In genomic region chr10:43703286-43703685, GRCh38 we compare ENCODE assay signal across 18 cellular contexts. TPM values are rescaled to one million over a fixed set of nuclear protein-coding genes. Genes with fewer than 3 reads are reported as not detected.
DNase-seq lines count a peak whose midpoint lies in the region; ATAC-seq and TF ChIP-seq lines count a peak whose summit lies in the region.
"Had no signal": no experiment of that assay in that cellular context is flagged by ENCODE, and none has a peak within 500 bp of the region (broad histone marks: within the 10 kb centered on the region; RNA-seq: fewer than 3 reads in every experiment).

No MANE protein-coding gene starts in this region.

- H3K18ac ChIP-seq in H9 (ENCODE audit: insufficient read length, low read depth, low read length), result no peak overlapping the region

- TF ChIP-seq CTCF in heart right ventricle (IDR thresholded peaks at IDR 0.05) (no peak), H9 (conservative IDR thresholded peaks at IDR 0.05) (no peak), upper lobe of right lung (IDR thresholded peaks at IDR 0.05) (no peak), type B pancreatic cell (conservative IDR thresholded peaks at IDR 0.05) (no peak)

- H3K36me3 Mint-ChIP-seq in H9 (ENCODE audit: insufficient read depth in 1 of 3, low read depth in 3 of 3) (no peaks in the 10 kb centered on the region), type B pancreatic cell (no peaks in the 10 kb centered on the region)
- H3K36me3 Mint-ChIP-seq: CD8-positive, alpha-beta T cell had no signal

- H3K27ac Mint-ChIP-seq in H9 (no peak overlapping the region), type B pancreatic cell (no peak overlapping the region)
- H3K27ac Mint-ChIP-seq: B cell; CD8-positive, alpha-beta T cell; HFFc6 had no signal

- H3K4me1 ChIP-seq in heart right ventricle (peaks cover 11 to 80% (median 50%) of the 10 kb centered on the region in 9 donors), H9 (ENCODE audit: insufficient read depth, low read length) (no peaks in the 10 kb centered on the region), upper lobe of right lung (peaks cover 3% of the 10 kb centered on the region)

- no peak overlapping the region for H3K56ac ChIP-seq in H9 (ENCODE audit: insufficient read length, low read depth, low read length)

- no peak overlapping the region for H3K4me2 ChIP-seq in H9 (ENCODE audit: insufficient read depth, insufficient read length, low read length)
- H3K4me2 ChIP-seq: BLaER1 treated with 17β-estradiol and CSF1 and Interleukin-3, amounts not matched to agents 10 nM and 100 nM had no signal

- WGBS in heart right ventricle, 2 donors, result 86 to 95% methylated on average over 13 of the region's 13 CpGs
- no CpG with 5 or more reads among the region's 13 CpGs for WGBS in H9 (ENCODE audit: extremely low coverage, insufficient read length, low lambda C conversion rate)

- no peak overlapping the region for H2BK20ac ChIP-seq in H9 (ENCODE audit: low read depth, low read length, poor library complexity, severe bottlenecking)

- H3K4me3 Mint-ChIP-seq in H9, result no peak overlapping the region
- H3K4me3 Mint-ChIP-seq in type B pancreatic cell, result no peak overlapping the region
- H3K4me3 Mint-ChIP-seq: B cell; CD8-positive, alpha-beta T cell; HFFc6 had no signal

- H3K79me2 ChIP-seq in H9 (ENCODE audit: insufficient read depth, low read length), result no peaks in the 10 kb centered on the region

- no peak for DNase-seq in heart right ventricle
- no peak for DNase-seq in cardiac septum (ENCODE audit: low spot score)
- DNase-seq in H9, result no peak
- peak; percentile 4 for DNase-seq in mucosa of gallbladder (ENCODE audit: low spot score)
- DNase-seq in upper lobe of right lung, result peak; percentile 45
- no peak for DNase-seq in type B pancreatic cell (ENCODE audit: extremely low spot score, unreplicated experiment)
- DNase-seq in NCI-H2081 (lab: John Stamatoyannopoulos, UW), result no peak
- DNase-seq: Calu3; CD8-positive, alpha-beta T cell; DMS79 treated with DMSO at 0.1 percent for 48 hours; GM23248; HFFc6 had no signal

- no peak overlapping the region for H3K23ac ChIP-seq in H9 (ENCODE audit: insufficient read length, low read depth, low read length)

- H3K27me3 ChIP-seq in heart right ventricle (no peaks in the 10 kb centered on the region), H9 (ENCODE audit: insufficient read depth, low read length) (no peaks in the 10 kb centered on the region), upper lobe of right lung (no peaks in the 10 kb centered on the region)
- H3K27me3 ChIP-seq: BLaER1 treated with 17β-estradiol and CSF1 and Interleukin-3, amounts not matched to agents 10 nM and 100 nM had no signal

- H4K5ac ChIP-seq in H9 (ENCODE audit: insufficient read length, low read depth, low read length), result no peak overlapping the region

- H3K27me3 Mint-ChIP-seq in H9 (ENCODE audit: low read depth) (no peaks in the 10 kb centered on the region), type B pancreatic cell (no peaks in the 10 kb centered on the region)

- ATAC-seq in heart right ventricle (no peak), upper lobe of right lung (no peak)
- ATAC-seq: CD8-positive, alpha-beta T cell; GM12878; HCT116 had no signal

- no peak overlapping the region for H3K9ac ChIP-seq in H9 (ENCODE audit: extremely low read depth, insufficient read length, low read length)
- H3K9ac ChIP-seq: BLaER1 treated with 17β-estradiol and CSF1 and Interleukin-3, amounts not matched to agents 10 nM and 100 nM; GM23248 had no signal

- H4K8ac ChIP-seq in H9 (replicated peaks; ENCODE audit: insufficient read length, low read depth, low read length), result no peak overlapping the region

- H3K23me2 ChIP-seq in H9 (ENCODE audit: insufficient read length, low read depth, low read length, poor library complexity, severe bottlenecking), result no peaks in the 10 kb centered on the region

- H3K9me3 Mint-ChIP-seq in H9, result no peaks in the 10 kb centered on the region
- no peaks in the 10 kb centered on the region for H3K9me3 Mint-ChIP-seq in type B pancreatic cell
- H3K9me3 Mint-ChIP-seq: CD8-positive, alpha-beta T cell; HFFc6 had no signal

- H3K36me3 ChIP-seq in heart right ventricle (no peaks in the 10 kb centered on the region), upper lobe of right lung (no peaks in the 10 kb centered on the region)
- H3K36me3 ChIP-seq: BLaER1 treated with 17β-estradiol and CSF1 and Interleukin-3, amounts not matched to agents 10 nM and 100 nM had no signal

- H3K4me1 Mint-ChIP-seq in H9 (peaks cover 2 to 4% of the 10 kb centered on the region in 2 experiments; a peak in 1 of 4 replicates), type B pancreatic cell (ENCODE audit: unreplicated experiment) (peaks cover 26% of the 10 kb centered on the region)
- H3K4me1 Mint-ChIP-seq: B cell had no signal

- H4K20me1 ChIP-seq in H9 (ENCODE audit: control insufficient read depth, insufficient read depth, insufficient read length), result no peaks in the 10 kb centered on the region
- H4K20me1 ChIP-seq: BLaER1 treated with 17β-estradiol and CSF1 and Interleukin-3, amounts not matched to agents 10 nM and 100 nM had no signal

- H3K4me3 ChIP-seq in heart right ventricle (no peak overlapping the region), upper lobe of right lung (no peak overlapping the region)
- H3K4me3 ChIP-seq: BLaER1 treated with 17β-estradiol and CSF1 and Interleukin-3, amounts not matched to agents 10 nM and 100 nM; GM12878; GM23248 had no signal

- no peak overlapping the region for H2BK120ac ChIP-seq in H9 (ENCODE audit: low read depth, low read length, poor library complexity, severe bottlenecking)

- 0 out of 2 replicates have a peak overlapping the region, but pooled peaks have one; percentile 11 for H3K14ac ChIP-seq in H9 (ENCODE audit: insufficient read depth, low read length)

- intact Hi-C loops in heart right ventricle (cut with DNase I), result no loop called here
- intact Hi-C loops in cardiac septum (cut with DNase I), result no loop called here
- intact Hi-C loops in upper lobe of right lung (cut with DNase I), result no loop called here

- no peak overlapping the region for H4K91ac ChIP-seq in H9 (ENCODE audit: insufficient read length, low read depth, low read length)

- H3T11ph ChIP-seq in H9 (ENCODE audit: low read length), result no peak overlapping the region

- H3K27ac ChIP-seq in heart right ventricle (peak overlapping the region in 7 of 10 donors; percentile 25 to 83 (median 57)), H9 (ENCODE audit: insufficient read length, low read depth, low read length) (no peak overlapping the region), upper lobe of right lung (no peak overlapping the region)
- H3K27ac ChIP-seq: BLaER1 treated with 17β-estradiol and CSF1 and Interleukin-3, amounts not matched to agents 10 nM and 100 nM; GM23248; HL-60 had no signal

- H2AFZ ChIP-seq in H9 (ENCODE audit: low read length), result no peak overlapping the region
- H2AFZ ChIP-seq: GM23248 had no signal

- H2BK12ac ChIP-seq in H9 (ENCODE audit: insufficient read length, low read depth, low read length), result no peak overlapping the region

- no peaks in the 10 kb centered on the region for H3K9me3 ChIP-seq in heart right ventricle
- no peaks in the 10 kb centered on the region for H3K9me3 ChIP-seq in H9 (ENCODE audit: control insufficient read depth, low read depth, low read length)
- no peaks in the 10 kb centered on the region for H3K9me3 ChIP-seq in upper lobe of right lung
- H3K9me3 ChIP-seq: BLaER1 treated with 17β-estradiol and CSF1 and Interleukin-3, amounts not matched to agents 10 nM and 100 nM had no signal

- no peak overlapping the region for H2BK5ac ChIP-seq in H9 (ENCODE audit: insufficient read length, low read length)

- no peak overlapping the region for H2AK5ac ChIP-seq in H9 (ENCODE audit: insufficient read length, low read length)

- H3K79me1 ChIP-seq in H9 (ENCODE audit: insufficient read depth, low read depth, low read length, poor library complexity, severe bottlenecking), result no peaks in the 10 kb centered on the region

- no peak overlapping the region for H2BK15ac ChIP-seq in H9 (ENCODE audit: low read depth, low read length)

- H3K4ac ChIP-seq in H9 (ENCODE audit: low read depth, low read length), result no peak overlapping the region

RNA-seq across cellular contexts. Expression of gene ZNF32, which starts 54.6 kb away (rescaled TPM):
- total RNA-seq in heart right ventricle (10 to 100 TPM; 34.4 to 52.3 (median 41.6) TPM), cardiac septum (38.1 TPM), H9 (2021) (13.3 and 14.6 TPM in 2 replicates), mucosa of gallbladder (46.2 TPM), upper lobe of right lung (32.3 TPM), type B pancreatic cell (ENCODE audit: low replicate concordance) (30.5 and 41.8 TPM in 2 replicates)
- polyA plus RNA-seq in heart right ventricle, result 10 to 100 TPM; 44.9 to 73.8 TPM
- total RNA-seq: A172 had no signal

Comparison
In these comparisons a context has a peak if more than half of its experiments do, and no peak if none do; other contexts are left out.
1. DNase-seq: peak in mucosa of gallbladder (single experiment) and upper lobe of right lung (single experiment); none in heart right ventricle (0 of 2), cardiac septum (single experiment), H9 (single experiment), type B pancreatic cell (single experiment) and NCI-H2081 (0 of 2).
2. H3K27ac ChIP-seq: peak in heart right ventricle (7 of 10); none in H9 (single experiment) and upper lobe of right lung (single experiment).